Comparison of ENCODE assay signal across 39 cellular contexts in genomic region chr14:94831085-94831484, GRCh38.
"Had no signal": no experiment of that assay in that cellular context is flagged by ENCODE, and none has a peak within 500 bp of the region (broad histone marks: within the 10 kb centered on the region; RNA-seq: fewer than 3 reads in every experiment).

No MANE protein-coding gene starts in this region.

- H3K4me1 Mint-ChIP-seq: activated naive CD4-positive, alpha-beta T cell treated with anti-CD3 and anti-CD28 coated beads, Interleukin-2, amount 10 ng/mL, durations not matched to agents 7 days and 5 days; activated naive CD4-positive, alpha-beta T cell treated with anti-CD3 and anti-CD28 coated beads, Interleukin-2, amount 50 U/mL, for 24 hours; activated naive CD8-positive, alpha-beta T cell treated with anti-CD3 and anti-CD28 coated beads for 36 hours; activated naive CD8-positive, alpha-beta T cell treated with anti-CD3 and anti-CD28 coated beads, Interleukin-2, amount 10 ng/mL, durations not matched to agents 7 days and 5 days; activated naive CD8-positive, alpha-beta T cell treated with anti-CD3 and anti-CD28 coated beads, Interleukin-2, amount 50 U/mL, for 24 hours; activated T-helper 17 cell treated with anti-CD3 and anti-CD28 coated beads, Interleukin-2, amount 50 U/mL, for 72 hours; central memory CD8-positive, alpha-beta T cell had no signal

- H3K4me3 Mint-ChIP-seq: activated naive CD4-positive, alpha-beta T cell treated with anti-CD3 and anti-CD28 coated beads for 36 hours; activated naive CD4-positive, alpha-beta T cell treated with anti-CD3 and anti-CD28 coated beads, Interleukin-2, amount 10 ng/mL, durations not matched to agents 7 days and 5 days; activated naive CD4-positive, alpha-beta T cell treated with anti-CD3 and anti-CD28 coated beads, Interleukin-2, amount 50 U/mL, for 24 hours; activated naive CD8-positive, alpha-beta T cell; activated naive CD8-positive, alpha-beta T cell treated with anti-CD3 and anti-CD28 coated beads for 36 hours; activated naive CD8-positive, alpha-beta T cell treated with anti-CD3 and anti-CD28 coated beads, Interleukin-2, amount 10 ng/mL, durations not matched to agents 7 days and 5 days; activated naive CD8-positive, alpha-beta T cell treated with anti-CD3 and anti-CD28 coated beads, Interleukin-2, amount 50 U/mL, for 24 hours; activated T-cell treated with anti-CD3 and anti-CD28 coated beads, Interleukin-2, amount 50 U/mL, for 24 hours; activated T-cell treated with anti-CD3 and anti-CD28 coated beads, Interleukin-2, amount 50 U/mL, for 4 hours; activated T-cell treated with anti-CD3 and anti-CD28 coated beads, Interleukin-2, amount 50 U/mL, for 72 hours; activated T-helper 1 cell treated with anti-CD3 and anti-CD28 coated beads, Interleukin-12 subunit alpha, Interleukin-12 subunit beta, Interleukin-2, Interleukin-4 antibody, amounts not matched to agents 30 ng/mL and 10 ng/mL and 1 ng/mL, durations not matched to agents 14 hours and 24 hours and 36 hours; activated T-helper 17 cell treated with anti-CD3 and anti-CD28 coated beads, Interleukin-2, amount 50 U/mL, for 72 hours; brain; central memory CD8-positive, alpha-beta T cell had no signal

- ATAC-seq: activated naive CD4-positive, alpha-beta T cell treated with anti-CD3 and anti-CD28 coated beads, Interleukin-2, amount 50 U/mL, for 72 hours; activated naive CD8-positive, alpha-beta T cell treated with anti-CD3 and anti-CD28 coated beads, Interleukin-2, amount 50 U/mL, for 24 hours; activated T-cell treated with anti-CD3 and anti-CD28 coated beads, Interleukin-2, amount 50 U/mL, for 4 hours; activated T-cell treated with anti-CD3 and anti-CD28 coated beads, Interleukin-2, amount 50 U/mL, for 72 hours; activated T-helper 17 cell treated with anti-CD3 and anti-CD28 coated beads, Interleukin-2, amount 50 U/mL, for 72 hours; body of pancreas had no signal

- H3K4me1 ChIP-seq: adrenal gland, body of pancreas had no signal

- H3K4me3 ChIP-seq: adrenal gland, ascending aorta, body of pancreas, breast epithelium, cardiac muscle cell had no signal

- H3K27me3 ChIP-seq: adrenal gland, ascending aorta, body of pancreas, brain microvascular endothelial cell, breast epithelium, cardiac muscle cell had no signal

- H3K36me3 Mint-ChIP-seq: activated naive CD4-positive, alpha-beta T cell treated with anti-CD3 and anti-CD28 coated beads, Interleukin-2, amount 10 ng/mL, durations not matched to agents 7 days and 5 days; activated naive CD4-positive, alpha-beta T cell treated with anti-CD3 and anti-CD28 coated beads, Interleukin-2, amount 50 U/mL, for 24 hours; activated naive CD8-positive, alpha-beta T cell; activated naive CD8-positive, alpha-beta T cell treated with anti-CD3 and anti-CD28 coated beads for 36 hours; activated naive CD8-positive, alpha-beta T cell treated with anti-CD3 and anti-CD28 coated beads, Interleukin-2, amount 10 ng/mL, durations not matched to agents 7 days and 5 days; brain had no signal

- H3K9me3 Mint-ChIP-seq: activated naive CD4-positive, alpha-beta T cell treated with anti-CD3 and anti-CD28 coated beads for 36 hours; activated naive CD4-positive, alpha-beta T cell treated with anti-CD3 and anti-CD28 coated beads, Interleukin-2, amount 10 ng/mL, durations not matched to agents 7 days and 5 days; activated naive CD4-positive, alpha-beta T cell treated with anti-CD3 and anti-CD28 coated beads, Interleukin-2, amount 50 U/mL, for 24 hours; activated naive CD8-positive, alpha-beta T cell treated with anti-CD3 and anti-CD28 coated beads for 36 hours; activated naive CD8-positive, alpha-beta T cell treated with anti-CD3 and anti-CD28 coated beads, Interleukin-2, amount 10 ng/mL, durations not matched to agents 7 days and 5 days; activated T-cell treated with anti-CD3 and anti-CD28 coated beads, Interleukin-2, amount 50 U/mL, for 24 hours; activated T-helper 1 cell treated with anti-CD3 and anti-CD28 coated beads, Interleukin-12 subunit alpha, Interleukin-12 subunit beta, Interleukin-2, Interleukin-4 antibody, amounts not matched to agents 30 ng/mL and 10 ng/mL and 1 ng/mL, durations not matched to agents 14 hours and 24 hours and 36 hours; activated T-helper 2 cell treated with anti-CD3 and anti-CD28 coated beads, Interferon-gamma antibody, Interleukin-2, Interleukin-4, amounts not matched to agents 10 μg/mL and 5 μg/mL and 100 μg/mL, durations not matched to agents 14 hours and 24 hours and 36 hours; central memory CD8-positive, alpha-beta T cell had no signal

- DNase-seq: activated effector memory CD4-positive, alpha-beta T cell treated with anti-CD3 and anti-CD28 coated beads, Interleukin-2, amount 50 U/mL, for 16 hours; activated effector memory CD4-positive, alpha-beta T cell treated with Interleukin-2 at 50 U/mL for 16 hours; activated gamma-delta T cell; activated gamma-delta T cell treated with Interleukin-2 at 50 U/mL for 16 hours; activated naive CD4-positive, alpha-beta T cell; activated naive CD4-positive, alpha-beta T cell treated with anti-CD3 and anti-CD28 coated beads for 36 hours; activated naive CD4-positive, alpha-beta T cell treated with anti-CD3 and anti-CD28 coated beads, Interleukin-2, amount 10 ng/mL, durations not matched to agents 7 days and 5 days; activated naive CD4-positive, alpha-beta T cell treated with anti-CD3 and anti-CD28 coated beads, Interleukin-2, amount 50 U/mL, for 16 hours; activated naive CD4-positive, alpha-beta T cell treated with Interleukin-2 at 50 U/mL for 16 hours; activated naive CD8-positive, alpha-beta T cell treated with anti-CD3 and anti-CD28 coated beads for 36 hours; activated naive CD8-positive, alpha-beta T cell treated with anti-CD3 and anti-CD28 coated beads, Interleukin-2, amount 10 ng/mL, durations not matched to agents 7 days and 5 days; activated naive CD8-positive, alpha-beta T cell treated with anti-CD3 and anti-CD28 coated beads, Interleukin-2, amount 50 U/mL, for 24 hours; activated T-cell treated with anti-CD3 and anti-CD28 coated beads, Interleukin-2, amount 50 U/mL, for 24 hours; activated T-cell treated with anti-CD3 and anti-CD28 coated beads, Interleukin-2, amount 50 U/mL, for 4 hours; activated T-cell treated with anti-CD3 and anti-CD28 coated beads, Interleukin-2, amount 50 U/mL, for 48 hours; activated T-cell treated with anti-CD3 and anti-CD28 coated beads, Interleukin-2, amount 50 U/mL, for 72 hours; adrenal gland; amniotic stem cell; amygdala; anterior cingulate cortex; aorta; body of pancreas; brain microvascular endothelial cell; caudate nucleus; central memory CD4-positive, alpha-beta T cell; cerebellar nuclear complex had no signal

- H3K27me3 Mint-ChIP-seq: activated naive CD4-positive, alpha-beta T cell treated with anti-CD3 and anti-CD28 coated beads, Interleukin-2, amount 50 U/mL, for 24 hours; activated naive CD8-positive, alpha-beta T cell; activated naive CD8-positive, alpha-beta T cell treated with anti-CD3 and anti-CD28 coated beads for 36 hours had no signal

- H3K27ac ChIP-seq: adrenal gland, ascending aorta, body of pancreas, brain microvascular endothelial cell, breast epithelium, cardiac muscle cell had no signal

- H3K27ac Mint-ChIP-seq: activated naive CD4-positive, alpha-beta T cell treated with anti-CD3 and anti-CD28 coated beads for 36 hours; activated naive CD4-positive, alpha-beta T cell treated with anti-CD3 and anti-CD28 coated beads, Interleukin-2, amount 10 ng/mL, durations not matched to agents 7 days and 5 days; activated naive CD4-positive, alpha-beta T cell treated with anti-CD3 and anti-CD28 coated beads, Interleukin-2, amount 50 U/mL, for 24 hours; activated naive CD4-positive, alpha-beta T cell treated with anti-CD3 and anti-CD28 coated beads, Interleukin-2, amount 50 U/mL, for 72 hours; activated naive CD8-positive, alpha-beta T cell; activated naive CD8-positive, alpha-beta T cell treated with anti-CD3 and anti-CD28 coated beads for 36 hours; activated naive CD8-positive, alpha-beta T cell treated with anti-CD3 and anti-CD28 coated beads, Interleukin-2, amount 10 ng/mL, durations not matched to agents 7 days and 5 days; activated naive CD8-positive, alpha-beta T cell treated with anti-CD3 and anti-CD28 coated beads, Interleukin-2, amount 50 U/mL, for 24 hours; activated T-cell treated with anti-CD3 and anti-CD28 coated beads, Interleukin-2, amount 50 U/mL, for 24 hours; activated T-cell treated with anti-CD3 and anti-CD28 coated beads, Interleukin-2, amount 50 U/mL, for 72 hours; activated T-helper 1 cell treated with anti-CD3 and anti-CD28 coated beads, Interleukin-12 subunit alpha, Interleukin-12 subunit beta, Interleukin-2, Interleukin-4 antibody, amounts not matched to agents 30 ng/mL and 10 ng/mL and 1 ng/mL, durations not matched to agents 14 hours and 24 hours and 36 hours; activated T-helper 17 cell treated with anti-CD3 and anti-CD28 coated beads, Interleukin-2, amount 50 U/mL, for 72 hours; activated T-helper 2 cell treated with anti-CD3 and anti-CD28 coated beads, Interferon-gamma antibody, Interleukin-2, Interleukin-4, amounts not matched to agents 10 μg/mL and 5 μg/mL and 100 μg/mL, durations not matched to agents 14 hours and 24 hours and 36 hours; brain had no signal

- H3K36me3 ChIP-seq: adrenal gland, ascending aorta, brain microvascular endothelial cell, breast epithelium, cardiac muscle cell had no signal

- FAIRE-seq: astrocyte, bronchial epithelial cell had no signal

- H3K9me3 ChIP-seq: adrenal gland, ascending aorta, body of pancreas had no signal
